9 cellular contexts compared by ENCODE assay signal in genomic region chr10:18140149-18140956, GRCh38. TPM values are rescaled to one million over a fixed set of nuclear protein-coding genes. Genes with fewer than 3 reads are reported as not detected.
A peak's percentile ranks its signal among the peaks of the same experiment; 100 is the strongest.
DNase-seq lines count a peak whose midpoint lies in the region; ATAC-seq, FAIRE-seq and TF ChIP-seq lines count a peak whose summit lies in the region.
"Had no signal": no experiment of that assay in that cellular context is flagged by ENCODE, and none has a peak within 500 bp of the region (broad histone marks: within the 10 kb centered on the region; RNA-seq: fewer than 3 reads in every experiment).

Gene CACNB2, plus strand, starts transcription at chr10:18140424.

- intact Hi-C loops in thyroid gland (cut with DNase I) = no loop called here

- no peaks in the 10 kb centered on the region for H3K79me1 ChIP-seq in H1 (ENCODE audit: low read depth, low read length)

- no peak for FAIRE-seq in H1 (lab: Jason Lieb, UNC)
- FAIRE-seq: K562 had no signal

- H3K36me3 ChIP-seq in H1 (ENCODE audit: control insufficient read depth in 2 of 4, insufficient read depth in 4 of 4, low read length in 3 of 4) = no peaks in the 10 kb centered on the region
- H3K36me3 ChIP-seq in lung (ENCODE audit: control insufficient read depth in 2 of 2, insufficient read depth in 2 of 2, low read length in 2 of 2) = no peaks in the 10 kb centered on the region
- no peaks in the 10 kb centered on the region for H3K36me3 ChIP-seq in thyroid gland

- POLR2A ChIA-PET in H1 (lab: Charles Lee; ENCODE audit: partially characterized antibody) = no interaction called here

- no peak within 1 kb of the TSS for H2BK20ac ChIP-seq in H1 (ENCODE audit: low read length)

- no peak within 1 kb of the TSS for H3K4ac ChIP-seq in H1 (replicated peaks; ENCODE audit: insufficient read length, low read depth, low read length)

- H2BK12ac ChIP-seq in H1 (ENCODE audit: low read depth, low read length) = no peak within 1 kb of the TSS

- no peak within 1 kb of the TSS for H3K23ac ChIP-seq in H1 (ENCODE audit: insufficient read length)

- peak within 1 kb of the TSS; percentile 15 to 71 (median 46) for H3K9ac ChIP-seq in H1 (replicated peaks in 1 of 4; ENCODE audit: extremely low read depth in 1 of 4, low read depth in 3 of 4, low read length in 3 of 4)

- H2BK120ac ChIP-seq in H1 (replicated peaks; ENCODE audit: low read depth, low read length) = no peak within 1 kb of the TSS

- H4K20me1 ChIP-seq in H1 (replicated peaks in 1 of 2; ENCODE audit: control insufficient read depth in 1 of 2, insufficient read depth in 2 of 2, low read length in 2 of 2) = no peaks in the 10 kb centered on the region

- H3K23me2 ChIP-seq in H1 (ENCODE audit: low read depth, low read length) = peaks cover 8% of the 10 kb centered on the region

- TF ChIP-seq POLR2A in H1 (IDR thresholded peaks at IDR 0.05; ENCODE audit: control extremely low read depth in 1 of 2, low read depth in 2 of 2, low read length in 2 of 2) = peak in 1 of 2 experiments; percentile 46; a peak in 2 of 3 replicates
- peak in 1 of 2 donors; percentile 12 for TF ChIP-seq POLR2A in thyroid gland (IDR thresholded peaks at IDR 0.05)

- no peak for TF ChIP-seq EP300 in H1 (IDR thresholded peaks at IDR 0.05; ENCODE audit: borderline replicate concordance in 1 of 2, low read depth in 2 of 2, low read length in 2 of 2)

- ATAC-seq in lung (ENCODE audit: insufficient read depth, low FRiP score) (peak; percentile 37), GM18498 (IDR thresholded peaks at IDR 0.05; ENCODE audit: unreplicated experiment) (no peak), HG02642 (IDR thresholded peaks at IDR 0.05; ENCODE audit: poor library complexity, unreplicated experiment) (no peak), HG03378 (IDR thresholded peaks at IDR 0.05; ENCODE audit: unreplicated experiment) (no peak)
- ATAC-seq: K562 had no signal

- H3K9me3 ChIP-seq in H1 (ENCODE audit: insufficient read depth in 2 of 2, low read depth in 1 of 2, low read length in 1 of 2) (no peaks in the 10 kb centered on the region), lung (ENCODE audit: control insufficient read depth in 2 of 2, insufficient read depth in 1 of 2, low read length in 1 of 2) (peaks cover 0 to 3% of the 10 kb centered on the region in 2 donors), thyroid gland (no peaks in the 10 kb centered on the region)

- TF ChIP-seq CTCF in H1 (IDR thresholded peaks at IDR 0.05; ENCODE audit: control extremely low read depth in 1 of 3, insufficient read depth in 1 of 3, low read depth in 1 of 3, low read length in 3 of 3) (no peak), lung (IDR thresholded peaks at IDR 0.05; ENCODE audit: control extremely low read depth, extremely low read depth) (no peak), thyroid gland (IDR thresholded peaks at IDR 0.05) (peak in 1 of 6 experiments; percentile 17)

- CTCF ChIA-PET in H1 (lab: Charles Lee; ENCODE audit: partially characterized antibody) = no interaction called here

- no peaks in the 10 kb centered on the region for H3K79me2 ChIP-seq in H1 (ENCODE audit: control insufficient read depth in 1 of 2, insufficient read depth in 2 of 2, low read length in 2 of 2)

- peak within 1 kb of the TSS; percentile 98 to 99 for H3K4me2 ChIP-seq in H1 (ENCODE audit: insufficient read depth in 1 of 2, low read depth in 2 of 2, low read length in 2 of 2)

- WGBS in H1 (ENCODE audit: extremely low coverage in 1 of 2, insufficient coverage in 1 of 2, insufficient read length in 1 of 2, insufficient replicate concordance in 2 of 2, low coverage in 1 of 2, low lambda C conversion rate in 2 of 2, missing lambda C conversion rate in 1 of 2), 2 experiments = 2% methylated on average over 50 of the region's 100 CpGs; no CpG with 5 or more reads in 1 of the 2 experiments
- WGBS in lung, 2 donors = 0 to 1% methylated on average over 54 to 100 of the region's 100 CpGs
- WGBS in thyroid gland, 2 donors = 1 to 4% methylated on average over 18 to 33 of the region's 100 CpGs

- no peak within 1 kb of the TSS for H3K14ac ChIP-seq in H1 (ENCODE audit: insufficient read length)

- no peak within 1 kb of the TSS for H3K27ac ChIP-seq in H1 (ENCODE audit: low read depth, low read length)
- peak within 1 kb of the TSS; percentile 55 to 74 for H3K27ac ChIP-seq in lung (ENCODE audit: low read depth in 1 of 2, low read length in 1 of 2)
- peak within 1 kb of the TSS in 1 of 3 donors; percentile 16 for H3K27ac ChIP-seq in thyroid gland

- no peak within 1 kb of the TSS for H4K91ac ChIP-seq in H1 (replicated peaks; ENCODE audit: insufficient read length, low read length)

- H2BK15ac ChIP-seq in H1 (ENCODE audit: low read length) = peak within 1 kb of the TSS; percentile 66; the same call in 1 of the 2 replicates

- H3K4me3 ChIP-seq in H1 (ENCODE audit: extremely low read depth in 1 of 4, insufficient read depth in 2 of 4, low read depth in 3 of 4, low read length in 4 of 4) (peak within 1 kb of the TSS; percentile 69 to 96 (median 79)), lung (peak within 1 kb of the TSS; percentile 37), thyroid gland (replicated peaks in 1 of 3) (peak within 1 kb of the TSS; percentile 40 to 50 (median 44))
- H3K4me3 ChIP-seq: K562 had no signal

- H4K8ac ChIP-seq in H1 (ENCODE audit: extremely low read depth, insufficient read depth, low read length) = peak within 1 kb of the TSS; percentile 87

- peaks cover 0 to 18% (median 6%) of the 10 kb centered on the region in 4 experiments; a peak in 4 of 7 replicates for H3K27me3 ChIP-seq in H1 (replicated peaks in 1 of 4; ENCODE audit: control insufficient read depth in 3 of 4, extremely low read depth in 1 of 4, insufficient read depth in 3 of 4, low read length in 3 of 4)
- peaks cover 12% of the 10 kb centered on the region for H3K27me3 ChIP-seq in lung (ENCODE audit: control insufficient read depth, insufficient read depth)
- H3K27me3 ChIP-seq in thyroid gland = no peaks in the 10 kb centered on the region

- H2AFZ ChIP-seq in H1 (ENCODE audit: low read length) = peak within 1 kb of the TSS; percentile 89

- H4K5ac ChIP-seq in H1 (ENCODE audit: insufficient read length, low read depth, low read length) = peak within 1 kb of the TSS; percentile 13

- H2AK5ac ChIP-seq in H1 (ENCODE audit: low read depth, low read length) = no peak within 1 kb of the TSS

- H3K4me1 ChIP-seq in H1 (replicated peaks in 1 of 4; ENCODE audit: control insufficient read depth in 3 of 4, insufficient read depth in 4 of 4, low read length in 3 of 4) = peaks cover 0 to 4% (median 2%) of the 10 kb centered on the region in 4 experiments; a peak in 4 of 7 replicates
- H3K4me1 ChIP-seq in lung (ENCODE audit: control insufficient read depth in 2 of 2, insufficient read depth in 2 of 2, low read length in 2 of 2) = peaks cover 0 to 9% of the 10 kb centered on the region in 2 donors
- H3K4me1 ChIP-seq in thyroid gland = peaks cover 0 to 7% of the 10 kb centered on the region in 2 donors

- DNase-seq in DMS153 (lab: John Stamatoyannopoulos, UW) (peak; percentile 20), NCI-H1105 (lab: John Stamatoyannopoulos, UW) (peak; percentile 23), H1 (ENCODE audit: low read depth in 1 of 2, low spot score in 2 of 2) (peak in 1 of 2 experiments; percentile 77), lung (ENCODE audit: low spot score) (no peak), thyroid gland (peak; percentile 54 to 82)

- H3K18ac ChIP-seq in H1 (ENCODE audit: extremely low read depth, low read length) = peak within 1 kb of the TSS; percentile 73; the same call in 1 of the 2 replicates

- H3K56ac ChIP-seq in H1 (replicated peaks; ENCODE audit: insufficient read length, low read depth, low read length) = peak within 1 kb of the TSS; percentile 2

- peak within 1 kb of the TSS; percentile 46; the same call in 1 of the 2 replicates for H2BK5ac ChIP-seq in H1 (ENCODE audit: low read depth, low read length)

- no peak for TF ChIP-seq RAD21 in H1 (IDR thresholded peaks at IDR 0.05 in 1 of 2, conservative IDR thresholded peaks at IDR 0.05 in 1 of 2; ENCODE audit: low read depth in 2 of 2, low read length in 2 of 2)

TF ChIP-seq in H1, 55 proteins besides CTCF, POLR2A, EP300 and RAD21 (continues in another document):
- TF ChIP-seq JUN (IDR thresholded peaks at IDR 0.05; ENCODE audit: low read depth, low read length) = no peak
- TF ChIP-seq CREB1 (IDR thresholded peaks at IDR 0.05) = 0 out of 2 replicates have a peak, but pooled peaks have one; percentile 4
- TF ChIP-seq SP2 (IDR thresholded peaks at IDR 0.05; ENCODE audit: low read length) = no peak
- TF ChIP-seq KDM4A (IDR thresholded peaks at IDR 0.05; ENCODE audit: low read depth, low read length, severe bottlenecking) = peak; percentile 71
- peak; percentile 56 for TF ChIP-seq E2F6 (IDR thresholded peaks at IDR 0.05)
- no peak; the same call in 1 of the 2 replicates for TF ChIP-seq EGR1 (IDR thresholded peaks at IDR 0.05; ENCODE audit: borderline replicate concordance, low read depth, low read length)
- no peak; the same call in none of the 2 replicates for TF ChIP-seq TAF1 (IDR thresholded peaks at IDR 0.05; ENCODE audit: low read depth, low read length)
- peak; percentile 2; the same call in 1 of the 2 replicates for TF ChIP-seq MAX (IDR thresholded peaks at IDR 0.05)
- no peak for TF ChIP-seq TBP (IDR thresholded peaks at IDR 0.05; ENCODE audit: low read depth, low read length)
- TF ChIP-seq BRCA1 (IDR thresholded peaks at IDR 0.05; ENCODE audit: low read depth, low read length) = no peak
- peak; percentile 41; the same call in 1 of the 2 replicates for TF ChIP-seq SUZ12 (IDR thresholded peaks at IDR 0.05; ENCODE audit: low read length)

RNA-seq across cellular contexts. Expression of gene CACNB2, which starts in this region (rescaled TPM):
- total RNA-seq in H1 (2021; fragmentation: NEBNext Ultra II Directional; extraction: Animal tissue kit (Norgen Biotek cat#: 25700)) = 2.4 and 3.2 TPM in 2 replicates
- polyA plus RNA-seq in H1 (2011; rRNA removed) (1.9 and 2.4 TPM in 2 replicates), lung (1 to 10 TPM in 1 of 2 donors, under 1 TPM in 1; 0.90 to 2.2 TPM)
- polyA plus RNA-seq in H1 (2011; cell fraction: cytosol; rRNA removed) = 2.2 TPM
- polyA plus RNA-seq in H1 (2011; cell fraction: nucleus; rRNA removed) = 10.5 TPM
- polyA plus RNA-seq in H1 (2012, experiment 1 of 2) = 1.8 to 3.2 TPM (median 2.7 TPM) in 4 replicates
- polyA plus RNA-seq in H1 (2012, experiment 2 of 2) = 0.14 TPM
- polyA plus RNA-seq in H1 (2013, experiment 1 of 2) = 2.0 TPM
- 1.7 TPM for polyA plus RNA-seq in H1 (2013, experiment 2 of 2)
- 8.9 and 10.2 TPM in 2 replicates for polyA minus RNA-seq in H1 (2011; rRNA and poly(A)+ RNA removed)
- 4.8 TPM for polyA minus RNA-seq in H1 (2011; cell fraction: cytosol; rRNA and poly(A)+ RNA removed)
- polyA minus RNA-seq in H1 (2011; cell fraction: nucleus; rRNA and poly(A)+ RNA removed) = 12.8 TPM
- total RNA-seq in lung (10 to 100 TPM in 1 of 2 donors, 1 to 10 TPM in 1; 5.1 to 23.9 TPM), thyroid gland (10 to 100 TPM in 1 of 4 donors, 1 to 10 TPM in 2, under 1 TPM in 1; 0.81 to 13.9 (median 4.5) TPM)
- total RNA-seq: K562 had no signal
